16 cellular contexts compared by ENCODE assay signal in genomic region chr9:79001012-79001411, GRCh38.
DNase-seq lines count a peak whose midpoint lies in the region; ATAC-seq and TF ChIP-seq lines count a peak whose summit lies in the region.
"Had no signal": no experiment of that assay in that cellular context is flagged by ENCODE, and none has a peak within 500 bp of the region (broad histone marks: within the 10 kb centered on the region; RNA-seq: fewer than 3 reads in every experiment).

No MANE protein-coding gene starts in this region.

- H3K27ac ChIP-seq in ACC112 (ENCODE audit: low read depth, low read length), result no peak overlapping the region
- H3K27ac ChIP-seq in OCI-LY3 (ENCODE audit: low read length), result peak overlapping the region; percentile 75
- H3K27ac ChIP-seq in transverse colon, result no peak overlapping the region
- H3K27ac ChIP-seq: C4-2B, KMS-11 had no signal

- 54 to 61% methylated on average over 2 of the region's 2 CpGs for WGBS in transverse colon (ENCODE audit: low coverage in 1 of 2), 2 donors

- no peak for TF ChIP-seq POLR2A in transverse colon (IDR thresholded peaks at IDR 0.05)

- no peaks in the 10 kb centered on the region for H3K4me1 Mint-ChIP-seq in Caco-2 (ENCODE audit: low read depth, unreplicated experiment)

- no peaks in the 10 kb centered on the region for H3K9me3 Mint-ChIP-seq in Caco-2 (ENCODE audit: unreplicated experiment)
- H3K9me3 Mint-ChIP-seq: CD4-positive, alpha-beta T cell had no signal

- no peaks in the 10 kb centered on the region for H3K36me3 ChIP-seq in ACC112 (ENCODE audit: insufficient read depth, low read length)
- no peaks in the 10 kb centered on the region for H3K36me3 ChIP-seq in OCI-LY3 (replicated peaks; ENCODE audit: low read depth, low read length)
- H3K36me3 ChIP-seq in Caco-2 (ENCODE audit: control insufficient read depth, insufficient read depth, low read length), result no peaks in the 10 kb centered on the region
- no peaks in the 10 kb centered on the region for H3K36me3 ChIP-seq in transverse colon

- no peak for DNase-seq in Caco-2
- DNase-seq in transverse colon, result no peak
- no peak for DNase-seq in DMS53 treated with DMSO at 0.1 percent for 48 hours (lab: John Stamatoyannopoulos, UW; ENCODE audit: unreplicated experiment)
- DNase-seq: AML-193; CD4-positive, alpha-beta T cell; DND-41; EL; GOT3; H7; HFFc6 had no signal

- H3K9ac ChIP-seq in OCI-LY3 (ENCODE audit: low read length), result peak overlapping the region; percentile 23; the same call in 1 of the 2 replicates
- H3K9ac ChIP-seq: KMS-11 had no signal

- TF ChIP-seq EP300 in transverse colon (IDR thresholded peaks at IDR 0.05; ENCODE audit: low read depth), result no peak

- peak; percentile 65 for ATAC-seq in GM19455 (IDR thresholded peaks at IDR 0.05; ENCODE audit: unreplicated experiment)
- ATAC-seq: HCT116 had no signal

- no peaks in the 10 kb centered on the region for H4K20me1 ChIP-seq in OCI-LY3 (ENCODE audit: insufficient read depth, low read length)

- H3K27me3 ChIP-seq in ACC112 (ENCODE audit: insufficient read depth, low read length) (no peaks in the 10 kb centered on the region), OCI-LY3 (ENCODE audit: low read depth, low read length) (no peaks in the 10 kb centered on the region), Caco-2 (replicated peaks; ENCODE audit: control insufficient read depth, insufficient read depth, low read length) (no peaks in the 10 kb centered on the region), transverse colon (no peaks in the 10 kb centered on the region)

- H3K79me2 ChIP-seq in ACC112 (ENCODE audit: control insufficient read depth, insufficient read depth, low read length, unreplicated experiment) (no peaks in the 10 kb centered on the region), OCI-LY3 (ENCODE audit: low read length) (no peaks in the 10 kb centered on the region)

- H3K27ac Mint-ChIP-seq in Caco-2 (ENCODE audit: unreplicated experiment), result no peak overlapping the region
- H3K27ac Mint-ChIP-seq: CD4-positive, alpha-beta T cell had no signal

- no TSS peak for BruUV-seq in Caco-2 (replicated peaks; lab: Mats Ljungman, UMichigan)

- peak overlapping the region; percentile 59 for H3K4me2 ChIP-seq in OCI-LY3 (ENCODE audit: low read length)
- H3K4me2 ChIP-seq: KMS-11 had no signal

- in situ Hi-C loops in transverse colon (cut with MboI; ENCODE audit: low pct_ligation_motif_present in 1 of 4, low pct_unique_long_range_greater_than_20kb in 1 of 4, low sequenced_read_pairs in 3 of 4), result no loop called here

- H3K4me1 ChIP-seq in ACC112 (ENCODE audit: control insufficient read depth, insufficient read depth, low read length, unreplicated experiment) (no peaks in the 10 kb centered on the region), OCI-LY3 (ENCODE audit: low read length) (peaks cover 29% of the 10 kb centered on the region), Caco-2 (no peaks in the 10 kb centered on the region), transverse colon (no peaks in the 10 kb centered on the region)

- H3K27me3 Mint-ChIP-seq in Caco-2 (ENCODE audit: insufficient read depth, unreplicated experiment), result no peaks in the 10 kb centered on the region

- CTCF ChIA-PET in Caco-2 (lab: Charles Lee), result no interaction called here

- H3K4me3 Mint-ChIP-seq in Caco-2 (ENCODE audit: unreplicated experiment), result no peak overlapping the region
- H3K4me3 Mint-ChIP-seq: CD4-positive, alpha-beta T cell; HFFc6 had no signal

- intact Hi-C loops in Caco-2 (cut with micrococcal nuclease; ENCODE audit: unreplicated experiment), result no loop called here
- intact Hi-C loops in transverse colon (cut with DNase I; ENCODE audit: low total_unique reads), result no loop called here

- POLR2A ChIA-PET in Caco-2 (lab: Charles Lee), result no interaction called here

- H3K4me3 ChIP-seq in ACC112 (ENCODE audit: low read depth, low read length) (no peak overlapping the region), OCI-LY3 (ENCODE audit: low read length) (peak overlapping the region; percentile 25), Caco-2 (ENCODE audit: low read depth, low read length) (no peak overlapping the region), transverse colon (no peak overlapping the region)

- no peaks in the 10 kb centered on the region for H3K36me3 Mint-ChIP-seq in Caco-2 (ENCODE audit: insufficient read depth, unreplicated experiment)

- no peaks in the 10 kb centered on the region for H3K9me3 ChIP-seq in OCI-LY3 (ENCODE audit: insufficient read depth, low read length)
- H3K9me3 ChIP-seq in Caco-2, result no peaks in the 10 kb centered on the region
- no peaks in the 10 kb centered on the region for H3K9me3 ChIP-seq in transverse colon

- no peak for TF ChIP-seq CTCF in OCI-LY3 (IDR thresholded peaks at IDR 0.05; ENCODE audit: low read depth, low read length)
- TF ChIP-seq CTCF in Caco-2 (IDR thresholded peaks at IDR 0.05; ENCODE audit: insufficient read depth in 1 of 2, low read depth in 1 of 2, low read length in 1 of 2, severe bottlenecking in 1 of 2, unreplicated experiment in 1 of 2), result no peak
- no peak for TF ChIP-seq CTCF in transverse colon (IDR thresholded peaks at IDR 0.05)

- H2AFZ ChIP-seq in ACC112 (ENCODE audit: low read length, unreplicated experiment), result peak overlapping the region; percentile 30
- peak overlapping the region; percentile 66; the same call in 1 of the 2 replicates for H2AFZ ChIP-seq in OCI-LY3 (ENCODE audit: low read depth, low read length)
